Comparison of ENCODE assay signal across 8 cellular contexts in genomic region chr2:231199219-231199618, GRCh38. TPM values are rescaled to one million over a fixed set of nuclear protein-coding genes. Genes with fewer than 3 reads are reported as not detected.
DNase-seq lines count a peak whose midpoint lies in the region; ATAC-seq and TF ChIP-seq lines count a peak whose summit lies in the region.

No MANE protein-coding gene starts in this region.

- H3K27ac ChIP-seq in DOHH2 (ENCODE audit: low read depth, low read length) = no peak overlapping the region
- H3K27ac ChIP-seq in OCI-LY7 (ENCODE audit: low read depth, low read length, poor library complexity, severe bottlenecking) = no peak overlapping the region

- BruUV-seq in OCI-LY7 (replicated peaks; lab: Mats Ljungman, UMichigan) = TSS peak; percentile 48

- no peak for DNase-seq in OCI-LY7 (ENCODE audit: low spot score)
- peak; percentile 59 for DNase-seq in epithelial cell of esophagus (ENCODE audit: low read depth)
- DNase-seq in osteocyte (ENCODE audit: extremely low spot score, unreplicated experiment) = no peak
- no peak for DNase-seq in mucosa of gallbladder (ENCODE audit: low spot score)
- no peak for DNase-seq in left lobe of liver (ENCODE audit: low spot score)
- DNase-seq in activated CD4-positive, alpha-beta T cell treated with anti-CD3 and anti-CD28 coated beads, Interleukin-2, amount 50 U/mL, for 1 hour = no peak

- H4K20me1 ChIP-seq in DOHH2 (ENCODE audit: control insufficient read depth, insufficient read depth, low read depth, low read length) (no peaks in the 10 kb centered on the region), OCI-LY7 (ENCODE audit: insufficient read depth, low read length) (no peaks in the 10 kb centered on the region)

- H3K4me3 ChIP-seq in DOHH2 (ENCODE audit: low read length) = peak overlapping the region; percentile 85
- peak overlapping the region; percentile 72 for H3K4me3 ChIP-seq in OCI-LY7 (ENCODE audit: low read depth, low read length, poor library complexity, severe bottlenecking)
- peak overlapping the region; percentile 94 for H3K4me3 ChIP-seq in epithelial cell of esophagus (ENCODE audit: low read length)

- H3K36me3 ChIP-seq in DOHH2 (ENCODE audit: control insufficient read depth, low read length) (no peaks in the 10 kb centered on the region), OCI-LY7 (ENCODE audit: insufficient read depth, low read length) (no peaks in the 10 kb centered on the region)

- no peaks in the 10 kb centered on the region for H3K9me3 ChIP-seq in DOHH2 (ENCODE audit: control insufficient read depth, insufficient read depth, low read length)
- no peaks in the 10 kb centered on the region for H3K9me3 ChIP-seq in OCI-LY7 (ENCODE audit: low read length)

- H3K9me2 ChIP-seq in DOHH2 (replicated peaks; ENCODE audit: control insufficient read depth, low read length) (no peaks in the 10 kb centered on the region), OCI-LY7 (ENCODE audit: insufficient read depth, low read length) (no peaks in the 10 kb centered on the region)

- H3K79me2 ChIP-seq in DOHH2 (ENCODE audit: control insufficient read depth, low read length) (no peaks in the 10 kb centered on the region; the same call in 1 of the 2 replicates), OCI-LY7 (ENCODE audit: insufficient read depth, low read depth, low read length) (no peaks in the 10 kb centered on the region)

- H2AFZ ChIP-seq in OCI-LY7 (ENCODE audit: low read length) = peak overlapping the region; percentile 86

- peaks cover 55% of the 10 kb centered on the region for H3K4me1 Mint-ChIP-seq in osteocyte (ENCODE audit: unreplicated experiment)

- H3K4me1 ChIP-seq in DOHH2 (ENCODE audit: control insufficient read depth, low read length) = peaks cover 12% of the 10 kb centered on the region
- peaks cover 10% of the 10 kb centered on the region for H3K4me1 ChIP-seq in OCI-LY7 (ENCODE audit: insufficient read depth, low read length, poor library complexity, severe bottlenecking)

- POLR2A ChIA-PET in OCI-LY7 (lab: Charles Lee) = no interaction called here

- CTCF ChIA-PET in OCI-LY7 (lab: Charles Lee; ENCODE audit: unreplicated experiment) = no interaction called here

- H3K4me2 ChIP-seq in DOHH2 (ENCODE audit: low read length) (peak overlapping the region; percentile 52), OCI-LY7 (ENCODE audit: low read length) (peak overlapping the region; percentile 88)

- H3K27me3 ChIP-seq in DOHH2 (ENCODE audit: control insufficient read depth, low read length) = no peaks in the 10 kb centered on the region

- peaks cover 28% of the 10 kb centered on the region for H3K36me3 Mint-ChIP-seq in osteocyte (ENCODE audit: unreplicated experiment)

- intact Hi-C loops in OCI-LY7 (cut with micrococcal nuclease; ENCODE audit: unreplicated experiment) = no loop called here

- H3K27ac Mint-ChIP-seq in osteocyte (ENCODE audit: unreplicated experiment) = peak overlapping the region; percentile 96

- H3K27me3 Mint-ChIP-seq in osteocyte (ENCODE audit: unreplicated experiment) = no peaks in the 10 kb centered on the region

- no peaks in the 10 kb centered on the region for H3K9me3 Mint-ChIP-seq in osteocyte (ENCODE audit: unreplicated experiment)

- peak overlapping the region; percentile 91 for H3K4me3 Mint-ChIP-seq in osteocyte (ENCODE audit: unreplicated experiment)

- no peak for ATAC-seq in left lobe of liver
- ATAC-seq in HG03159 (IDR thresholded peaks at IDR 0.05; ENCODE audit: unreplicated experiment) = no peak

- no peaks in the 10 kb centered on the region for H3F3A ChIP-seq in DOHH2 (ENCODE audit: control insufficient read depth, insufficient read depth)

- TF ChIP-seq CTCF in DOHH2 (IDR thresholded peaks at IDR 0.05; ENCODE audit: low read depth, low read length, poor library complexity, severe bottlenecking) (no peak), OCI-LY7 (conservative IDR thresholded peaks at IDR 0.05; ENCODE audit: low read length) (no peak), epithelial cell of esophagus (IDR thresholded peaks at IDR 0.05; ENCODE audit: insufficient read depth, low read depth, low read length, missing control alignments) (no peak), osteocyte (IDR thresholded peaks at IDR 0.05) (no peak)

RNA-seq across cellular contexts. Expression of gene ARMC9, which starts 0.8 kb away (rescaled TPM):
- total RNA-seq in OCI-LY7 (2014; rRNA removed; shearing (Covaris generic)) = 6.6 and 10.9 TPM in 2 replicates
- total RNA-seq in OCI-LY7 (2022) (11.0 and 12.2 TPM in 2 replicates), osteocyte (178 and 204 TPM in 2 replicates), mucosa of gallbladder (19.2 TPM), left lobe of liver (1.9 TPM)
